20 cellular contexts compared by ENCODE assay signal in genomic region chr9:114184071-114184470, GRCh38. TPM values are rescaled to one million over a fixed set of nuclear protein-coding genes. Genes with fewer than 3 reads are reported as not detected.
DNase-seq lines count a peak whose midpoint lies in the region; ATAC-seq and TF ChIP-seq lines count a peak whose summit lies in the region.
"Had no signal": no experiment of that assay in that cellular context is flagged by ENCODE, and none has a peak within 500 bp of the region (broad histone marks: within the 10 kb centered on the region; RNA-seq: fewer than 3 reads in every experiment).

No MANE protein-coding gene starts in this region.

- H3K9me3 ChIP-seq in BE2C = no peaks in the 10 kb centered on the region
- H3K9me3 ChIP-seq: gastroesophageal sphincter, ovary, suprapubic skin had no signal

- no peak for ATAC-seq in HG02885 (IDR thresholded peaks at IDR 0.05; ENCODE audit: poor library complexity, unreplicated experiment)
- ATAC-seq: gastroesophageal sphincter, left ventricle myocardium superior had no signal

- H3K4me3 Mint-ChIP-seq in mesothelial cell of epicardium = no peak overlapping the region
- H3K4me3 Mint-ChIP-seq: B cell had no signal

- DNase-seq in BE2C (peak; percentile 63), OCI-M1 (lab: John Stamatoyannopoulos, UW) (peak; percentile 40), brain microvascular endothelial cell (peak; percentile 43), mesothelial cell of epicardium (ENCODE audit: low spot score in 2 of 2, unreplicated experiment in 2 of 2) (no peak), activated gamma-delta T cell (lab: John Stamatoyannopoulos, UW) (no peak), GM19240 (ENCODE audit: insufficient read length, low spot score) (no peak), NCI-H524 (lab: John Stamatoyannopoulos, UW) (no peak)
- DNase-seq: amniotic stem cell; KG1; NCI-H1105 treated with DMSO at 0.1 percent for 48 hours; NCI-H2107; NCI-H774; RPMI8226; stimulated activated CD4-positive, alpha-beta T cell treated with anti-CD3 and anti-CD28 coated beads, Interleukin-4, amount 100 ng/mL, for 1 hour had no signal

- no peak overlapping the region for H3K27ac ChIP-seq in brain microvascular endothelial cell
- H3K27ac ChIP-seq: gastroesophageal sphincter, ovary, suprapubic skin had no signal

- H3K4me3 ChIP-seq in BE2C (ENCODE audit: low read depth, low read length) (no peak overlapping the region), brain microvascular endothelial cell (ENCODE audit: low read depth, low read length) (no peak overlapping the region)
- H3K4me3 ChIP-seq: gastroesophageal sphincter, ovary, suprapubic skin had no signal

- TF ChIP-seq CTCF in BE2C (IDR thresholded peaks at IDR 0.05; ENCODE audit: low read depth, low read length) = no peak
- no peak for TF ChIP-seq CTCF in brain microvascular endothelial cell (IDR thresholded peaks at IDR 0.05; ENCODE audit: low read depth, low read length, missing control alignments)
- TF ChIP-seq CTCF in mesothelial cell of epicardium (IDR thresholded peaks at IDR 0.05; ENCODE audit: unreplicated experiment) = no peak

- no peaks in the 10 kb centered on the region for H3K27me3 ChIP-seq in BE2C
- no peaks in the 10 kb centered on the region for H3K27me3 ChIP-seq in brain microvascular endothelial cell (replicated peaks)
- H3K27me3 ChIP-seq: gastroesophageal sphincter, ovary, suprapubic skin had no signal

- H3K4me1 Mint-ChIP-seq in mesothelial cell of epicardium = peaks cover 27% of the 10 kb centered on the region
- H3K4me1 Mint-ChIP-seq: B cell had no signal

- in situ Hi-C loops in brain microvascular endothelial cell (cut with HindIII; ENCODE audit: low pct_ligation_motif_present, low sequenced_read_pairs) = no loop called here

- H3K36me3 Mint-ChIP-seq in mesothelial cell of epicardium = peaks cover 26% of the 10 kb centered on the region

- peaks cover 8% of the 10 kb centered on the region for H3K4me1 ChIP-seq in BE2C

- H3K36me3 ChIP-seq in BE2C (no peaks in the 10 kb centered on the region), brain microvascular endothelial cell (replicated peaks) (no peaks in the 10 kb centered on the region)
- H3K36me3 ChIP-seq: gastroesophageal sphincter, ovary, suprapubic skin had no signal

- H3K9me3 Mint-ChIP-seq in mesothelial cell of epicardium = peaks cover 4% of the 10 kb centered on the region

- H3K27ac Mint-ChIP-seq in mesothelial cell of epicardium = peak overlapping the region; percentile 78
- H3K27ac Mint-ChIP-seq: B cell had no signal

- H3K27me3 Mint-ChIP-seq in mesothelial cell of epicardium (ENCODE audit: low read depth) = no peaks in the 10 kb centered on the region

RNA-seq across cellular contexts. Expression of gene COL27A1, which starts 28.7 kb away (rescaled TPM):
- 0.08 TPM for polyA plus RNA-seq in BE2C (2012; ENCODE audit: insufficient read depth, insufficient read length, low read depth)
- total RNA-seq in mesothelial cell of epicardium = 126 to 138 TPM (median 129 TPM) in 3 replicates

Comparison
In these comparisons a context has a peak if more than half of its experiments do, and no peak if none do; other contexts are left out.
1. DNase-seq: peak in BE2C (single experiment), OCI-M1 (single experiment) and brain microvascular endothelial cell (single experiment); none in mesothelial cell of epicardium (0 of 2), activated gamma-delta T cell (single experiment), GM19240 (single experiment) and NCI-H524 (0 of 2).